In genomic region chr1:29379438-29380073, GRCh38 we compare ENCODE assay signal across 7 cellular contexts.
A peak's percentile ranks its signal among the peaks of the same experiment; 100 is the strongest.
DNase-seq lines count a peak whose midpoint lies in the region; ATAC-seq and TF ChIP-seq lines count a peak whose summit lies in the region.

No MANE protein-coding gene starts in this region.

- no peaks in the 10 kb centered on the region for H3K4me1 ChIP-seq in Karpas-422 (ENCODE audit: low read length)
- H3K4me1 ChIP-seq in right lobe of liver = no peaks in the 10 kb centered on the region

- peaks cover 4% of the 10 kb centered on the region for H3K27me3 ChIP-seq in Karpas-422 (ENCODE audit: low read length)
- no peaks in the 10 kb centered on the region for H3K27me3 ChIP-seq in right lobe of liver

- H3K4me2 ChIP-seq in Karpas-422 (ENCODE audit: low read depth, low read length, poor library complexity, severe bottlenecking) = no peak overlapping the region

- H4K20me1 ChIP-seq in Karpas-422 (ENCODE audit: insufficient read depth, low read depth, low read length) = no peaks in the 10 kb centered on the region

- H3K79me2 ChIP-seq in Karpas-422 (ENCODE audit: low read length) = no peaks in the 10 kb centered on the region

- H3K27ac ChIP-seq in Karpas-422 (ENCODE audit: low read length) (no peak overlapping the region), VCaP (no peak overlapping the region), right lobe of liver (no peak overlapping the region)

- WGBS in right lobe of liver (ENCODE audit: insufficient coverage, low coverage, low lambda C conversion rate, missing lambda C conversion rate) = 21% methylated on average over 7 of the region's 7 CpGs

- TF ChIP-seq CTCF in VCaP (conservative IDR thresholded peaks at IDR 0.05) = peak; percentile 62
- peak; percentile 40 to 55 (median 48) for TF ChIP-seq CTCF in right lobe of liver (IDR thresholded peaks at IDR 0.05)

- no peaks in the 10 kb centered on the region for H3K9me2 ChIP-seq in Karpas-422 (replicated peaks; ENCODE audit: insufficient read depth, low read length)

- ATAC-seq in right lobe of liver = no peak
- ATAC-seq in GM21526 (IDR thresholded peaks at IDR 0.05; ENCODE audit: low FRiP score, unreplicated experiment) = no peak

- H3K4me3 ChIP-seq in Karpas-422 (ENCODE audit: low read length) (no peak overlapping the region), right lobe of liver (no peak overlapping the region)

- no peak for TF ChIP-seq POLR2A in right lobe of liver (IDR thresholded peaks at IDR 0.05)

- no peak overlapping the region for H2AFZ ChIP-seq in Karpas-422 (ENCODE audit: low read length)

- H3K9me3 ChIP-seq in Karpas-422 (ENCODE audit: low read length) (peaks cover 15% of the 10 kb centered on the region), right lobe of liver (peaks cover 0 to 11% (median 4%) of the 10 kb centered on the region in 4 donors)

- intact Hi-C loops in right lobe of liver (cut with DNase I) = no loop called here

- H3K36me3 ChIP-seq in Karpas-422 (ENCODE audit: insufficient read depth, low read length) (peaks cover 5% of the 10 kb centered on the region; the same call in 1 of the 2 replicates), right lobe of liver (no peaks in the 10 kb centered on the region)

- no peak overlapping the region for H3K9ac ChIP-seq in Karpas-422 (ENCODE audit: low read length)

- DNase-seq in Daoy (ENCODE audit: low read depth) = peak; percentile 57
- peak; percentile 84 for DNase-seq in Karpas-422
- DNase-seq in right lobe of liver = no peak
- DNase-seq in globus pallidus (ENCODE audit: low spot score) = no peak
- DNase-seq in T-helper 9 cell = no peak

Comparison
In these comparisons a context has a peak if more than half of its experiments do, and no peak if none do; other contexts are left out.
1. DNase-seq: peak in Daoy (single experiment) and Karpas-422 (single experiment); none in right lobe of liver (0 of 3), globus pallidus (single experiment) and T-helper 9 cell (single experiment).